Comparison of ENCODE assay signal across 8 cellular contexts in the genomic region with DNA sequence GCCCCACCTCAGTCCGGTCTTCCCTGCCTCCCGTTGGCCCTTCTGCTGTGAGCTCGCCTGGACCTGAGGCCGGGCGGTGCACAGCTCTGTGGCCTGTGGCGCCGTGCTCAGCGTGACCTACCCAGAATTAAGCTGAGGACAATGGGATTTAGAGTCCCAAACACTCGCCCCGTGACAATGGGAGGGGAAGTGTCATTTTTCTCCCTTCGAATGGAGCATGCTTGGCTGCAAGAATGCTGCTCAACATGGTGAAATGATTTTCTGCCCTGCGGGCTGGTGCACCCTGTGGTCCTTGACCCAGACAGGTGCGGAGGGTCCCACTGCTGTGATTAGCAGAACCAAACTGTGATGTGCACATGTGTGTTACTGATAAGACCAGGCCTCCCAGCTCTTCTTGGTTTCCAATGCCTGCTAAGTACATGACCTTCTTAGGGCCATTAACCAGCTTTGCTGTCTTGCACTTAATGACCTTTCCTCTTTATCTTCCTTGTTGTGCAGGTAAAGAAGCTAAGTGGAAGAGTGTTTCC. TPM values are rescaled to one million over a fixed set of nuclear protein-coding genes. Genes with fewer than 3 reads are reported as not detected.
DNase-seq lines count a peak whose midpoint lies in the region; ATAC-seq, FAIRE-seq and TF ChIP-seq lines count a peak whose summit lies in the region.

No MANE protein-coding gene starts in this region.

- 44% methylated on average over 3 of the region's 13 CpGs for WGBS in suprapubic skin

- no peak for TF ChIP-seq POLR2A in suprapubic skin (IDR thresholded peaks at IDR 0.05)

- H3K27ac ChIP-seq in suprapubic skin = peak overlapping the region; percentile 88

- H3K36me3 ChIP-seq in adipocyte (ENCODE audit: control insufficient read depth, insufficient read depth, low read length, severe bottlenecking) (no peaks in the 10 kb centered on the region), kidney epithelial cell (ENCODE audit: control insufficient read depth, insufficient read depth, low read length) (no peaks in the 10 kb centered on the region), suprapubic skin (peaks cover 5% of the 10 kb centered on the region)

- H3K4me1 ChIP-seq in adipocyte (ENCODE audit: control insufficient read depth, insufficient read depth, low read length) (peaks cover 8% of the 10 kb centered on the region), suprapubic skin (peaks cover 9% of the 10 kb centered on the region)

- H3K9ac ChIP-seq in adipocyte (ENCODE audit: low read length) = peak overlapping the region; percentile 89

- H3K9me3 ChIP-seq in adipocyte (ENCODE audit: control insufficient read depth, low read length) (no peaks in the 10 kb centered on the region), suprapubic skin (no peaks in the 10 kb centered on the region)

- H3K4me1 Mint-ChIP-seq in T-helper 2 cell treated with Interferon-gamma antibody and Interleukin-4, amounts not matched to agents 5 μg/mL and 100 μg/mL, for 36 hours (ENCODE audit: low read depth) = peaks cover 1% of the 10 kb centered on the region

- H3K4me3 Mint-ChIP-seq in T-helper 2 cell treated with Interferon-gamma antibody and Interleukin-4, amounts not matched to agents 5 μg/mL and 100 μg/mL, for 36 hours = peak overlapping the region; percentile 100

- TF ChIP-seq CTCF in kidney epithelial cell (IDR thresholded peaks at IDR 0.05; ENCODE audit: insufficient read depth, low read length, poor library complexity, severe bottlenecking) (no peak), suprapubic skin (IDR thresholded peaks at IDR 0.05) (no peak)

- H3K27me3 ChIP-seq in adipocyte (replicated peaks; ENCODE audit: control insufficient read depth, insufficient read depth, low read length) = no peaks in the 10 kb centered on the region
- H3K27me3 ChIP-seq in kidney epithelial cell (ENCODE audit: control insufficient read depth, insufficient read depth, low read length) = no peaks in the 10 kb centered on the region
- H3K27me3 ChIP-seq in suprapubic skin = no peaks in the 10 kb centered on the region

- peak overlapping the region; percentile 100 for H3K27ac Mint-ChIP-seq in T-helper 2 cell treated with Interferon-gamma antibody and Interleukin-4, amounts not matched to agents 5 μg/mL and 100 μg/mL, for 36 hours

- H3K4me3 ChIP-seq in adipocyte (ENCODE audit: low read length) (peak overlapping the region; percentile 93), kidney epithelial cell (ENCODE audit: low read depth, low read length) (peak overlapping the region; percentile 54), suprapubic skin (peak overlapping the region; percentile 67)

- DNase-seq in T-helper 2 cell treated with Interferon-gamma antibody and Interleukin-4, amounts not matched to agents 5 μg/mL and 100 μg/mL, for 36 hours (ENCODE audit: low spot score) = no peak
- no peak for DNase-seq in T-helper 2 cell
- DNase-seq in adipocyte (ENCODE audit: low read depth) = no peak
- DNase-seq in kidney epithelial cell (ENCODE audit: low read depth) = no peak
- no peak for DNase-seq in suprapubic skin (ENCODE audit: low spot score in 2 of 2)
- no peak for DNase-seq in RCC 7860 (ENCODE audit: low spot score)
- no peak for DNase-seq in NCI-H187 treated with DMSO at 0.1 percent for 48 hours (lab: John Stamatoyannopoulos, UW)

- no peak for TF ChIP-seq EP300 in suprapubic skin (IDR thresholded peaks at IDR 0.05)

- ATAC-seq in GM21723 (IDR thresholded peaks at IDR 0.05; ENCODE audit: unreplicated experiment) = no peak

- H3K27me3 Mint-ChIP-seq in T-helper 2 cell treated with Interferon-gamma antibody and Interleukin-4, amounts not matched to agents 5 μg/mL and 100 μg/mL, for 36 hours (ENCODE audit: low read depth) = no peaks in the 10 kb centered on the region

- FAIRE-seq in RCC 7860 (lab: Jason Lieb, UNC) = no peak

- peaks cover 2% of the 10 kb centered on the region for H3K36me3 Mint-ChIP-seq in T-helper 2 cell treated with Interferon-gamma antibody and Interleukin-4, amounts not matched to agents 5 μg/mL and 100 μg/mL, for 36 hours (ENCODE audit: low read depth)

- no peaks in the 10 kb centered on the region for H3K9me3 Mint-ChIP-seq in T-helper 2 cell treated with Interferon-gamma antibody and Interleukin-4, amounts not matched to agents 5 μg/mL and 100 μg/mL, for 36 hours

RNA-seq across cellular contexts. Expression of a gene that starts 0.8 kb away (rescaled TPM):
- total RNA-seq in kidney epithelial cell = 7.9 and 11.2 TPM in 2 replicates
- total RNA-seq in suprapubic skin = 10 to 100 TPM in 1 of 4 donors, 1 to 10 TPM in 3; 5.7 to 10.9 (median 8.7) TPM

RNA-seq across cellular contexts. Expression of a gene that starts 8.1 kb away (rescaled TPM):
- total RNA-seq in kidney epithelial cell (not detected in 2 replicates), suprapubic skin (not detected)

RNA-seq across cellular contexts. Expression of a gene that starts 36.5 kb away (rescaled TPM):
- 50.1 and 62.0 TPM in 2 replicates for total RNA-seq in kidney epithelial cell
- total RNA-seq in suprapubic skin = 10 to 100 TPM; 55.7 to 97.7 (median 63.5) TPM

RNA-seq across cellular contexts. Expression of a gene that starts 45.7 kb away (rescaled TPM):
- 0.17 TPM in 1 of 2 replicates, not detected in the other for total RNA-seq in kidney epithelial cell
- not detected for total RNA-seq in suprapubic skin

RNA-seq across cellular contexts. Expression of a gene that starts 53.5 kb away (rescaled TPM):
- 0.17 TPM in 1 of 2 replicates, not detected in the other for total RNA-seq in kidney epithelial cell
- 1 to 10 TPM in 1 of 4 donors, under 1 TPM in 1, not detected in 2; 0.38 to 4.8 TPM for total RNA-seq in suprapubic skin
